7 cellular contexts compared by ENCODE assay signal in genomic region chr13:100514788-100515409, GRCh38.
DNase-seq lines count a peak whose midpoint lies in the region; ATAC-seq and TF ChIP-seq lines count a peak whose summit lies in the region.

No MANE protein-coding gene starts in this region.

- no peak for TF ChIP-seq POLR2A in sigmoid colon (IDR thresholded peaks at IDR 0.05)

- TF ChIP-seq EP300 in sigmoid colon (IDR thresholded peaks at IDR 0.05): no peak

- H3K4me1 ChIP-seq in sigmoid colon: peaks cover 0 to 9% (median 0%) of the 10 kb centered on the region in 4 donors

- no peak overlapping the region for H3K27ac ChIP-seq in sigmoid colon

- TF ChIP-seq CTCF in sigmoid colon (IDR thresholded peaks at IDR 0.05): peak; percentile 47 to 92 (median 76)

- H3K4me3 ChIP-seq in sigmoid colon: no peak overlapping the region

- peak; percentile 52 for DNase-seq in NCI-H1436 treated with DMSO at 0.1 percent for 48 hours (lab: John Stamatoyannopoulos, UW)
- peak; percentile 38 to 72 (median 60) for DNase-seq in T-helper 1 cell
- DNase-seq in amniotic stem cell (lab: John Stamatoyannopoulos, UW): peak; percentile 60
- DNase-seq in left ventricle myocardium superior: peak; percentile 87
- peak; percentile 87 for DNase-seq in sigmoid colon

- intact Hi-C loops in left ventricle myocardium superior (cut with micrococcal nuclease): loop anchor here (2.0 to 10.0 kb wide), 2 partner anchors 590 to 858 kb away; no protein-coding TSS in a partner anchor
- intact Hi-C loops in sigmoid colon (cut with DNase I): loop anchor here (1.0 to 2.0 kb wide), 2 partner anchors 599 to 858 kb away; no protein-coding TSS in a partner anchor

- H3K27me3 ChIP-seq in sigmoid colon: no peaks in the 10 kb centered on the region

- WGBS in sigmoid colon, 2 donors: 2 to 3% methylated on average over 5 of the region's 5 CpGs

- no peaks in the 10 kb centered on the region for H3K36me3 ChIP-seq in sigmoid colon

- no peaks in the 10 kb centered on the region for H3K9me3 ChIP-seq in sigmoid colon

- ATAC-seq in GM18498 (IDR thresholded peaks at IDR 0.05; ENCODE audit: unreplicated experiment): peak; percentile 89
- peak; percentile 93 for ATAC-seq in HG02870 (IDR thresholded peaks at IDR 0.05; ENCODE audit: unreplicated experiment)
- peak; percentile 93 for ATAC-seq in left ventricle myocardium superior
